Comparison of ENCODE assay signal across 8 cellular contexts in genomic region chr10:3192856-3193635, GRCh38. TPM values are rescaled to one million over a fixed set of nuclear protein-coding genes. Genes with fewer than 3 reads are reported as not detected.
DNase-seq lines count a peak whose midpoint lies in the region; ATAC-seq, FAIRE-seq and TF ChIP-seq lines count a peak whose summit lies in the region.

No MANE protein-coding gene starts in this region.

- POLR2A ChIA-PET in A673 (lab: Charles Lee; ENCODE audit: low non-redundant PET): no interaction called here
- POLR2A ChIA-PET in activated CD4-positive, alpha-beta memory T cell treated with anti-CD3 and anti-CD28 coated beads, Interleukin-2, amount 10 ng/mL, durations not matched to agents 7 days and 5 days (lab: Charles Lee): no interaction called here

- no peaks in the 10 kb centered on the region for H3K9me3 ChIP-seq in A673 (ENCODE audit: low read depth, low read length, poor library complexity, severe bottlenecking)
- no peaks in the 10 kb centered on the region for H3K9me3 ChIP-seq in esophagus squamous epithelium
- no peaks in the 10 kb centered on the region for H3K9me3 ChIP-seq in thymus (ENCODE audit: control insufficient read depth)

- H3K4me3 ChIP-seq in A673 (ENCODE audit: low read depth, low read length, poor library complexity, severe bottlenecking): peak overlapping the region; percentile 33
- peak overlapping the region; percentile 10 to 58 (median 35) for H3K4me3 ChIP-seq in esophagus squamous epithelium
- no peak overlapping the region for H3K4me3 ChIP-seq in thymus (ENCODE audit: low read length)

- H3K27ac ChIP-seq in A673 (ENCODE audit: low read depth, low read length, poor library complexity, severe bottlenecking) (no peak overlapping the region), esophagus squamous epithelium (peak overlapping the region in 3 of 4 donors; percentile 26 to 66 (median 62)), thymus (ENCODE audit: low read depth) (peak overlapping the region; percentile 64)

- H3K4me3 Mint-ChIP-seq in activated CD4-positive, alpha-beta memory T cell treated with anti-CD3 and anti-CD28 coated beads, Interleukin-2, amount 10 ng/mL, durations not matched to agents 7 days and 5 days: no peak overlapping the region
- peak overlapping the region; percentile 43 for H3K4me3 Mint-ChIP-seq in natural killer cell

- FAIRE-seq in GM12892 (lab: Jason Lieb, UNC): peak; percentile 89

- CTCF ChIA-PET in A673 (lab: Charles Lee): interaction anchor here (0.5 to 0.7 kb wide), 4 partner anchors 10 to 890 kb away, joined by 3 to 4 read pairs (median 3); no protein-coding TSS in a partner anchor
- CTCF ChIA-PET in activated CD4-positive, alpha-beta memory T cell treated with anti-CD3 and anti-CD28 coated beads, Interleukin-2, amount 10 ng/mL, durations not matched to agents 7 days and 5 days (lab: Charles Lee): interaction anchor here (0.6 to 1.3 kb wide), 5 partner anchors 10 to 1548 kb away, joined by 3 to 5 read pairs (median 3); no protein-coding TSS in a partner anchor

- 25 to 28% methylated on average over 19 of the region's 19 CpGs for WGBS in esophagus squamous epithelium, 2 donors
- WGBS in thymus: 66% methylated on average over 19 of the region's 19 CpGs

- peaks cover 13% of the 10 kb centered on the region for H3K4me1 Mint-ChIP-seq in activated CD4-positive, alpha-beta memory T cell treated with anti-CD3 and anti-CD28 coated beads, Interleukin-2, amount 10 ng/mL, durations not matched to agents 7 days and 5 days
- peaks cover 14 to 21% of the 10 kb centered on the region in 2 donors for H3K4me1 Mint-ChIP-seq in natural killer cell

- no peaks in the 10 kb centered on the region for H3K9me3 Mint-ChIP-seq in activated CD4-positive, alpha-beta memory T cell treated with anti-CD3 and anti-CD28 coated beads, Interleukin-2, amount 10 ng/mL, durations not matched to agents 7 days and 5 days
- H3K9me3 Mint-ChIP-seq in natural killer cell: no peaks in the 10 kb centered on the region

- TF ChIP-seq CTCF in A673 (conservative IDR thresholded peaks at IDR 0.05; ENCODE audit: low read depth, low read length) (peak; percentile 84), esophagus squamous epithelium (IDR thresholded peaks at IDR 0.05) (peak; percentile 72 to 95 (median 88)), natural killer cell (IDR thresholded peaks at IDR 0.05) (peak; percentile 97)

- TF ChIP-seq POLR2A in GM12892 (IDR thresholded peaks at IDR 0.05; ENCODE audit: low read depth, low read length) (no peak), esophagus squamous epithelium (IDR thresholded peaks at IDR 0.05) (no peak)

- H3K4me1 ChIP-seq in A673 (ENCODE audit: insufficient read depth, low read length, poor library complexity, severe bottlenecking) (peaks cover 9% of the 10 kb centered on the region), esophagus squamous epithelium (peaks cover 2 to 26% (median 12%) of the 10 kb centered on the region in 3 donors), thymus (ENCODE audit: control insufficient read depth, insufficient read depth, low read length) (no peaks in the 10 kb centered on the region)

- ATAC-seq in natural killer cell (peak; percentile 45 to 60 (median 56)), GM19324 (IDR thresholded peaks at IDR 0.05; ENCODE audit: low FRiP score, unreplicated experiment) (no peak)

- peaks cover 75% of the 10 kb centered on the region for H3K27me3 Mint-ChIP-seq in activated CD4-positive, alpha-beta memory T cell treated with anti-CD3 and anti-CD28 coated beads, Interleukin-2, amount 10 ng/mL, durations not matched to agents 7 days and 5 days
- H3K27me3 Mint-ChIP-seq in natural killer cell (ENCODE audit: low read depth in 2 of 2): peaks cover 28 to 47% of the 10 kb centered on the region in 2 donors

- H3K27ac Mint-ChIP-seq in activated CD4-positive, alpha-beta memory T cell treated with anti-CD3 and anti-CD28 coated beads, Interleukin-2, amount 10 ng/mL, durations not matched to agents 7 days and 5 days: no peak overlapping the region
- H3K27ac Mint-ChIP-seq in natural killer cell: no peak overlapping the region

- no peaks in the 10 kb centered on the region for H3K36me3 Mint-ChIP-seq in activated CD4-positive, alpha-beta memory T cell treated with anti-CD3 and anti-CD28 coated beads, Interleukin-2, amount 10 ng/mL, durations not matched to agents 7 days and 5 days (ENCODE audit: low read depth)
- H3K36me3 Mint-ChIP-seq in natural killer cell: no peaks in the 10 kb centered on the region

- peak; percentile 81 for DNase-seq in A673 (ENCODE audit: low spot score)
- DNase-seq in GM12892 (ENCODE audit: insufficient read length): no peak
- DNase-seq in NCI-H2196 treated with DMSO at 0.1 percent for 48 hours (lab: John Stamatoyannopoulos, UW; ENCODE audit: unreplicated experiment): peak; percentile 7
- peak; percentile 60 for DNase-seq in activated CD4-positive, alpha-beta memory T cell treated with anti-CD3 and anti-CD28 coated beads, Interleukin-2, amount 10 ng/mL, durations not matched to agents 7 days and 5 days
- DNase-seq in esophagus squamous epithelium (lab: John Stamatoyannopoulos, UW): no peak
- peak; percentile 33 for DNase-seq in natural killer cell

- no TSS peak for BruUV-seq in A673 (replicated peaks; lab: Mats Ljungman, UMichigan)

- H3K36me3 ChIP-seq in A673 (ENCODE audit: insufficient read depth, low read length, poor library complexity, severe bottlenecking) (no peaks in the 10 kb centered on the region), esophagus squamous epithelium (no peaks in the 10 kb centered on the region), thymus (ENCODE audit: control insufficient read depth, insufficient read depth) (no peaks in the 10 kb centered on the region)

- intact Hi-C loops in A673 (cut with micrococcal nuclease; ENCODE audit: unreplicated experiment): loop anchor here (10.0 kb wide), 2 partner anchors 1082 to 1462 kb away; no protein-coding TSS in a partner anchor
- intact Hi-C loops in esophagus squamous epithelium (cut with DNase I): no loop called here
- intact Hi-C loops in natural killer cell (cut with micrococcal nuclease): loop anchor here (2.0 kb wide), 1 partner anchor 1574 kb away; no protein-coding TSS in a partner anchor

- H3K27me3 ChIP-seq in A673 (replicated peaks; ENCODE audit: insufficient read depth, low read depth, low read length, poor library complexity) (no peaks in the 10 kb centered on the region), esophagus squamous epithelium (no peaks in the 10 kb centered on the region), thymus (ENCODE audit: control insufficient read depth, insufficient read depth) (no peaks in the 10 kb centered on the region)

RNA-seq across cellular contexts. Expression of gene PITRM1, which starts 20.5 kb away (rescaled TPM):
- total RNA-seq in A673 (2021): 80.1 and 83.5 TPM in 2 replicates
- 39.6 TPM for polyA plus RNA-seq in GM12892 (2012; ENCODE audit: missing spikeins)
- total RNA-seq in activated CD4-positive, alpha-beta memory T cell treated with anti-CD3 and anti-CD28 coated beads, Interleukin-2, amount 10 ng/mL, durations not matched to agents 7 days and 5 days: 10 to 100 TPM; 53.7 to 56.7 TPM
- total RNA-seq in esophagus squamous epithelium: 10 to 100 TPM; 59.2 to 72.5 (median 65.9) TPM
- total RNA-seq in natural killer cell: 10 to 100 TPM; 67.1 to 89.0 (median 70.6) TPM
- polyA plus RNA-seq in thymus: 159 TPM

Comparison
In these comparisons a context has a peak if more than half of its experiments do, and no peak if none do; other contexts are left out.
1. DNase-seq: peak in A673 (single experiment), NCI-H2196 treated with DMSO at 0.1 percent for 48 hours (single experiment), activated CD4-positive, alpha-beta memory T cell treated with anti-CD3 and anti-CD28 coated beads, Interleukin-2, amount 10 ng/mL, durations not matched to agents 7 days and 5 days (single experiment) and natural killer cell (single experiment); none in GM12892 (single experiment) and esophagus squamous epithelium (single experiment).
2. Peak in every context shown above with its lines, with median percentiles within 50 percentile points of each other: CTCF ChIP-seq.